ENCODE assay signal across 2 cellular contexts in the genomic region with DNA sequence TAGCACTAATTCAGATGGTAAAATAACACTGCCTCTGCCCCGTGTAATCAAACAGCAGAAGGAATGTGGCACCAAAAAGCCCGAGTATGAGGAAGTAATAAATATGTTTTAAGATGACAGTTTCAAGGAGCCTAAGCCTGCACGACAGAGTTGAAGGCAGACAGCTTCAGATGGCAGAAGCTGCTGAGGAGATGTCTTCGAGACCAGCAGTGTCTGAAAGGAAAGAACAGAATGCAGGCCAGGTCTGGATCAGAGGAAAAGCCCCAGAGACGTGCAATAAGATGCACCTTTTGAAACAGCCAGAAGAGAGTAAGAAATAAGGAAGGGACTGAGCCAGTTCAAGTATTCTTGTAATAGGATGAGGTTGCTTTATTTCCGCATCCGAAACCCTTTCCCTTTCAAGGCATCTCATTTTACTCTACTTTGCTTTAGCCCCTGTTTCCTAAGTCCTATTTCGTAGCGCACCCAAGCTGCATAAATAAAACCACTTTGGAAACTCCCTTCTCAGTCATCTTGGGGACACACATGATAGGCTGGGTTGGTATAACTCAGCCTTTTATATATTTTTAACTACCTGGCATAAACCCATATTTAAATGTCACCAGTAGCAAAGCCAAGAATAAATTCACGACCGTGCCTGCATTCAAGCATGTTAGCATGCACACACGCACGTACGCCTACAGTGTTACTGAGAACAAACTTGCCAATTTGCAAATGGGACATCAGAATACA.
TF ChIP-seq lines count a peak whose summit lies in the region.

No MANE protein-coding gene starts in this region.

TF ChIP-seq in HEK293, 187 proteins besides CTCF, POLR2A, EP300 and RAD21:
- TF ChIP-seq, protein P1, sequence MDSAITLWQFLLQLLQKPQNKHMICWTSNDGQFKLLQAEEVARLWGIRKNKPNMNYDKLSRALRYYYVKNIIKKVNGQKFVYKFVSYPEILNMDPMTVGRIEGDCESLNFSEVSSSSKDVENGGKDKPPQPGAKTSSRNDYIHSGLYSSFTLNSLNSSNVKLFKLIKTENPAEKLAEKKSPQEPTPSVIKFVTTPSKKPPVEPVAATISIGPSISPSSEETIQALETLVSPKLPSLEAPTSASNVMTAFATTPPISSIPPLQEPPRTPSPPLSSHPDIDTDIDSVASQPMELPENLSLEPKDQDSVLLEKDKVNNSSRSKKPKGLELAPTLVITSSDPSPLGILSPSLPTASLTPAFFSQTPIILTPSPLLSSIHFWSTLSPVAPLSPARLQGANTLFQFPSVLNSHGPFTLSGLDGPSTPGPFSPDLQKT (IDR thresholded peaks at IDR 0.05; ENCODE audit: borderline replicate concordance, low read depth, low read length), result no peak
- TF ChIP-seq, protein P2, sequence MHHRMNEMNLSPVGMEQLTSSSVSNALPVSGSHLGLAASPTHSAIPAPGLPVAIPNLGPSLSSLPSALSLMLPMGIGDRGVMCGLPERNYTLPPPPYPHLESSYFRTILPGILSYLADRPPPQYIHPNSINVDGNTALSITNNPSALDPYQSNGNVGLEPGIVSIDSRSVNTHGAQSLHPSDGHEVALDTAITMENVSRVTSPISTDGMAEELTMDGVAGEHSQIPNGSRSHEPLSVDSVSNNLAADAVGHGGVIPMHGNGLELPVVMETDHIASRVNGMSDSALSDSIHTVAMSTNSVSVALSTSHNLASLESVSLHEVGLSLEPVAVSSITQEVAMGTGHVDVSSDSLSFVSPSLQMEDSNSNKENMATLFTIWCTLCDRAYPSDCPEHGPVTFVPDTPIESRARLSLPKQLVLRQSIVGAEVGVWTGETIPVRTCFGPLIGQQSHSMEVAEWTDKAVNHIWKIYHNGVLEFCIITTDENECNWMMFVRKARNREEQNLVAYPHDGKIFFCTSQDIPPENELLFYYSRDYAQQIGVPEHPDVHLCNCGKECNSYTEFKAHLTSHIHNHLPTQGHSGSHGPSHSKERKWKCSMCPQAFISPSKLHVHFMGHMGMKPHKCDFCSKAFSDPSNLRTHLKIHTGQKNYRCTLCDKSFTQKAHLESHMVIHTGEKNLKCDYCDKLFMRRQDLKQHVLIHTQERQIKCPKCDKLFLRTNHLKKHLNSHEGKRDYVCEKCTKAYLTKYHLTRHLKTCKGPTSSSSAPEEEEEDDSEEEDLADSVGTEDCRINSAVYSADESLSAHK (tag by site-specific recombination; IDR thresholded peaks at IDR 0.05), result 0 out of 2 replicates have a peak, but pooled peaks have one; percentile 9

TF ChIP-seq in H1, 55 proteins besides CTCF, POLR2A, EP300 and RAD21 (continued from another document):
- TF ChIP-seq GTF2F1 (IDR thresholded peaks at IDR 0.05; ENCODE audit: borderline replicate concordance, low read depth, low read length), result no peak
- no peak for TF ChIP-seq ASH2L (IDR thresholded peaks at IDR 0.05; ENCODE audit: low read length)
- TF ChIP-seq SP1 (IDR thresholded peaks at IDR 0.05; ENCODE audit: low read depth, low read length), result no peak
- no peak for TF ChIP-seq FOSL1 (IDR thresholded peaks at IDR 0.05; ENCODE audit: insufficient read depth, low read depth, low read length)
- TF ChIP-seq ZNF274 (IDR thresholded peaks at IDR 0.05; ENCODE audit: borderline replicate concordance, extremely low read depth, low read length), result no peak
- no peak for TF ChIP-seq SUZ12 (IDR thresholded peaks at IDR 0.05; ENCODE audit: low read length)
- TF ChIP-seq HDAC6 (IDR thresholded peaks at IDR 0.05; ENCODE audit: low read depth, low read length), result no peak
- TF ChIP-seq BRCA1 (IDR thresholded peaks at IDR 0.05; ENCODE audit: low read depth, low read length), result no peak
- TF ChIP-seq, protein P3, sequence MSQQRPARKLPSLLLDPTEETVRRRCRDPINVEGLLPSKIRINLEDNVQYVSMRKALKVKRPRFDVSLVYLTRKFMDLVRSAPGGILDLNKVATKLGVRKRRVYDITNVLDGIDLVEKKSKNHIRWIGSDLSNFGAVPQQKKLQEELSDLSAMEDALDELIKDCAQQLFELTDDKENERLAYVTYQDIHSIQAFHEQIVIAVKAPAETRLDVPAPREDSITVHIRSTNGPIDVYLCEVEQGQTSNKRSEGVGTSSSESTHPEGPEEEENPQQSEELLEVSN (IDR thresholded peaks at IDR 0.05), result no peak
- TF ChIP-seq SIRT6 (IDR thresholded peaks at IDR 0.05; ENCODE audit: low read length), result no peak
- TF ChIP-seq RFX5 (IDR thresholded peaks at IDR 0.05; ENCODE audit: borderline replicate concordance, low read depth, low read length), result no peak
- TF ChIP-seq RNF2 (IDR thresholded peaks at IDR 0.05; ENCODE audit: borderline replicate concordance, low read depth, low read length, missing control alignments, poor library complexity, severe bottlenecking), result no peak
